In genomic region chr1:160082487-160082886, GRCh38 we compare ENCODE assay signal across 21 cellular contexts. TPM values are rescaled to one million over a fixed set of nuclear protein-coding genes. Genes with fewer than 3 reads are reported as not detected.
"Had no signal": no experiment of that assay in that cellular context is flagged by ENCODE, and none has a peak within 500 bp of the region (broad histone marks: within the 10 kb centered on the region; RNA-seq: fewer than 3 reads in every experiment).

No MANE protein-coding gene starts in this region.

- H3K27ac Mint-ChIP-seq: activated naive CD4-positive, alpha-beta T cell treated with anti-CD3 and anti-CD28 coated beads for 36 hours; activated T-helper 17 cell treated with anti-CD3 and anti-CD28 coated beads, Interleukin-2, amount 50 U/mL, for 72 hours; endodermal cell; progenitor cell of endocrine pancreas had no signal

- ATAC-seq: activated T-helper 17 cell treated with anti-CD3 and anti-CD28 coated beads, Interleukin-2, amount 50 U/mL, for 72 hours; gastrocnemius medialis; heart right ventricle; stimulated activated naive CD8-positive, alpha-beta T cell treated with anti-CD3 and anti-CD28 coated beads, Interleukin-15, Interleukin-2, amounts not matched to agents 100 U/mL and 50 U/mL, for 24 hours had no signal

- H3K4me1 Mint-ChIP-seq: endodermal cell had no signal

- H3K9me3 Mint-ChIP-seq: activated naive CD4-positive, alpha-beta T cell treated with anti-CD3 and anti-CD28 coated beads for 36 hours; activated T-helper 17 cell treated with anti-CD3 and anti-CD28 coated beads, Interleukin-2, amount 50 U/mL, for 72 hours; endodermal cell had no signal

- H3K27me3 ChIP-seq: right atrium auricular region had no signal

- H3K4me3 ChIP-seq: gastrocnemius medialis, heart right ventricle, lung, right atrium auricular region, SK-N-MC, skin epidermis, thoracic aorta had no signal

- H3K36me3 ChIP-seq: gastrocnemius medialis, heart right ventricle, right atrium auricular region, thoracic aorta had no signal

- H3K4me3 Mint-ChIP-seq: activated naive CD4-positive, alpha-beta T cell treated with anti-CD3 and anti-CD28 coated beads for 36 hours; endodermal cell had no signal

- DNase-seq: activated CD4-positive, alpha-beta T cell treated with anti-CD3 and anti-CD28 coated beads, Interleukin-2, amount 50 U/mL, for 4 hours; activated CD4-positive, CD25-positive, alpha-beta regulatory T cell treated with anti-CD3 and anti-CD28 coated beads, Interleukin-2, amount 50 U/mL, for 72 hours; activated naive CD4-positive, alpha-beta T cell treated with anti-CD3 and anti-CD28 coated beads for 36 hours; activated T-cell treated with anti-CD3 and anti-CD28 coated beads for 4 hours; dermis blood vessel endothelial cell; endodermal cell; gastrocnemius medialis; heart right ventricle; midbrain; stimulated activated CD4-positive, alpha-beta T cell treated with anti-CD3 and anti-CD28 coated beads, Interleukin-4, amount 100 ng/mL, for 24 hours; stimulated activated naive CD8-positive, alpha-beta T cell treated with anti-CD3 and anti-CD28 coated beads, Interleukin-15, Interleukin-2, amounts not matched to agents 100 U/mL and 50 U/mL, for 24 hours; T-helper 1 cell had no signal

RNA-seq across cellular contexts. Expression of gene KCNJ9, which starts 1.1 kb away (rescaled TPM):
- total RNA-seq: activated naive CD4-positive, alpha-beta T cell treated with anti-CD3 and anti-CD28 coated beads for 36 hours; cardiac septum; dermis blood vessel endothelial cell; endodermal cell; epithelial cell of proximal tubule; gastrocnemius medialis; lung; progenitor cell of endocrine pancreas had no signal

RNA-seq across cellular contexts. Expression of gene KCNJ10, which starts 12.5 kb away (rescaled TPM):
- total RNA-seq: activated naive CD4-positive, alpha-beta T cell treated with anti-CD3 and anti-CD28 coated beads for 36 hours; activated T-helper 17 cell treated with anti-CD3 and anti-CD28 coated beads, Interleukin-2, amount 50 U/mL, for 72 hours; dermis blood vessel endothelial cell; epithelial cell of proximal tubule; gastrocnemius medialis; thoracic aorta had no signal

RNA-seq across cellular contexts. Expression of gene ATP1A2, which starts 33.1 kb away (rescaled TPM):
- total RNA-seq: activated naive CD4-positive, alpha-beta T cell treated with anti-CD3 and anti-CD28 coated beads for 36 hours; activated T-helper 17 cell treated with anti-CD3 and anti-CD28 coated beads, Interleukin-2, amount 50 U/mL, for 72 hours; dermis blood vessel endothelial cell; epithelial cell of proximal tubule; progenitor cell of endocrine pancreas had no signal
